In the genomic region with DNA sequence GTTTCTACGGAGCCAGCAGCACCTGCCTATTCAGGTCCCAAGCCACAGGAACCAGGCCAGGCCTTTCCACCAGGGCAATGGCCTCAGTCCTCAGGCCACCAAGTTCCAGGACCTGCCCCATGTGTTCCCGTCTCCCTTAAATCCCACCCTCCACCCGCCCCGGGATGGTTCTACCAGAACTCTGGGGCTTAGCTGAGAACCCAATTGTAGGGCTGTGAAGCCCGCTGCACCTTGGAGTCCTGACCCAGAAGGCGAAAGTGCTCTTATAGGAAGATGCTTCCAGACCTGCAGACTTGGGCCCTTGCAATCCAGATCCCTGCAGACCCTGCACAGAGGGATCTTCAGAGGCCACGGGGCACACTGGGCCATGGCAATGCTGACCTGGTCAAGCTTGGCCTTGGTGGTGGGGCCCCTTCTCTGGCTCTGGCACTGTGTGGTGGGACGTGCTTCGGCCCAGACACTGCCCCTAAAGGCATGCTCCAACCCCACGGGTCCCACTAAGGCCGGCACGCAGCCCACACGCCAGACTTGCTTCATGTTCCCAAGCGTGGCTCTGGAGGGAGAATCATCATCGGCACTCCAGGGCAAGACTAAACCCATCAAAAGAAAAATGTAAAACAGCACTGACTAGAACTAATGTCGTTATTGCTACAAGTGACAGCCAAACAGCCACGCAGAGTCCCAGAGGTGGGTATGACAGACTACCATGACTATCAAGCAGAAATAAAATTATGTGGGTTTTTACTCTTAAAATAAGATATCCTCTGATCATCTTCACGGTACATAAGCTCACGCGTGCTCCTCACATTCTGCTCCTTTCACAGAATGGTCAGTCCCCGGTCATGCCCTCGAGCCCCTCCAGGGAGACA, we compare ENCODE assay signal across 14 cellular contexts. TPM values are rescaled to one million over a fixed set of nuclear protein-coding genes. Genes with fewer than 3 reads are reported as not detected.
DNase-seq lines count a peak whose midpoint lies in the region; ATAC-seq, FAIRE-seq and TF ChIP-seq lines count a peak whose summit lies in the region.
"Had no signal": no experiment of that assay in that cellular context is flagged by ENCODE, and none has a peak within 500 bp of the region (broad histone marks: within the 10 kb centered on the region; RNA-seq: fewer than 3 reads in every experiment).

No MANE protein-coding gene starts in this region.

- WGBS in neuronal stem cell (ENCODE audit: extremely low coverage in 2 of 2, insufficient read length in 2 of 2, insufficient replicate concordance in 1 of 2), 2 donors = no CpG with 5 or more reads among the region's 22 CpGs

- H4K8ac ChIP-seq in neuronal stem cell (ENCODE audit: low read depth, low read length) = no peak overlapping the region

- no peak overlapping the region for H3K14ac ChIP-seq in neuronal stem cell (ENCODE audit: low read length)

- H3K27me3 ChIP-seq in cardiac muscle cell (no peaks in the 10 kb centered on the region), neuronal stem cell (ENCODE audit: control insufficient read depth in 3 of 3, insufficient read depth in 3 of 3, low read depth in 1 of 3, low read length in 3 of 3) (no peaks in the 10 kb centered on the region)

- H3K4me2 ChIP-seq in neuronal stem cell (ENCODE audit: insufficient read depth, low read length, poor library complexity, severe bottlenecking) = no peak overlapping the region

- H3K4me1 ChIP-seq in cardiac muscle cell (ENCODE audit: low read depth) (peaks cover 29% of the 10 kb centered on the region), neuronal stem cell (ENCODE audit: control insufficient read depth in 2 of 2, insufficient read depth in 1 of 2, low read depth in 1 of 2, low read length in 2 of 2) (peaks cover 0 to 4% of the 10 kb centered on the region in 2 donors)

- no peak overlapping the region for H3K4me3 Mint-ChIP-seq in activated CD4-positive, alpha-beta memory T cell treated with anti-CD3 and anti-CD28 coated beads for 36 hours
- H3K4me3 Mint-ChIP-seq: HFFc6 had no signal

- H3K27me3 Mint-ChIP-seq in activated CD4-positive, alpha-beta memory T cell treated with anti-CD3 and anti-CD28 coated beads for 36 hours = no peaks in the 10 kb centered on the region

- H4K91ac ChIP-seq in neuronal stem cell (ENCODE audit: low read depth, low read length, poor library complexity) = no peak overlapping the region

- H3K23ac ChIP-seq in neuronal stem cell (ENCODE audit: low read depth, low read length, poor library complexity) = no peak overlapping the region

- H2BK120ac ChIP-seq in neuronal stem cell (ENCODE audit: low read depth, low read length) = no peak overlapping the region

- peak overlapping the region; percentile 24 for H2BK5ac ChIP-seq in neuronal stem cell (ENCODE audit: low read length)

- CTCF ChIA-PET in activated CD4-positive, alpha-beta memory T cell treated with anti-CD3 and anti-CD28 coated beads for 36 hours (lab: Charles Lee) = interaction anchor here (0.8 to 6.2 kb wide), 5 partner anchors 40 to 144 kb away, joined by 3 to 91 read pairs (median 5); a partner anchor contains a TSS

- TF ChIP-seq CTCF in cardiac muscle cell (IDR thresholded peaks at IDR 0.05; ENCODE audit: low read depth, low read length) = no peak

- H3K27ac ChIP-seq in cardiac muscle cell (peak overlapping the region; percentile 88), neuronal stem cell (replicated peaks; ENCODE audit: low read length) (no peak overlapping the region)
- H3K27ac ChIP-seq: SK-N-MC had no signal

- no peak overlapping the region for H2AFZ ChIP-seq in neuronal stem cell (ENCODE audit: low read length)

- H3K36me3 Mint-ChIP-seq in activated CD4-positive, alpha-beta memory T cell treated with anti-CD3 and anti-CD28 coated beads for 36 hours = peaks cover 14% of the 10 kb centered on the region

- peaks cover 6% of the 10 kb centered on the region for H3K4me1 Mint-ChIP-seq in activated CD4-positive, alpha-beta memory T cell treated with anti-CD3 and anti-CD28 coated beads for 36 hours (ENCODE audit: low read depth)

- H2AK5ac ChIP-seq in neuronal stem cell (ENCODE audit: low read depth, low read length) = peak overlapping the region; percentile 70

- no peak overlapping the region for H3K18ac ChIP-seq in neuronal stem cell (ENCODE audit: low read length)

- H3K79me1 ChIP-seq in neuronal stem cell (ENCODE audit: low read depth, low read length) = no peaks in the 10 kb centered on the region

- H2BK12ac ChIP-seq in neuronal stem cell (ENCODE audit: low read length) = no peak overlapping the region

- FAIRE-seq in RCC 7860 (lab: Jason Lieb, UNC) = no peak
- FAIRE-seq: G401.6, GM12878 had no signal

- POLR2A ChIA-PET in activated CD4-positive, alpha-beta memory T cell treated with anti-CD3 and anti-CD28 coated beads for 36 hours (lab: Charles Lee) = no interaction called here

- H3K9me3 ChIP-seq in cardiac muscle cell (ENCODE audit: low read depth) (no peaks in the 10 kb centered on the region), neuronal stem cell (replicated peaks in 1 of 2; ENCODE audit: control insufficient read depth in 2 of 2, insufficient read depth in 1 of 2, low read depth in 1 of 2, low read length in 2 of 2) (no peaks in the 10 kb centered on the region)

- no peaks in the 10 kb centered on the region for H3K9me3 Mint-ChIP-seq in activated CD4-positive, alpha-beta memory T cell treated with anti-CD3 and anti-CD28 coated beads for 36 hours
- H3K9me3 Mint-ChIP-seq: HFFc6 had no signal

- H3K4me3 ChIP-seq in cardiac muscle cell (no peak overlapping the region), neuronal stem cell (ENCODE audit: low read length in 2 of 2) (peak overlapping the region in 1 of 2 donors; percentile 2)
- H3K4me3 ChIP-seq: GM12878, SK-N-MC had no signal

- peak overlapping the region; percentile 37 for H2BK15ac ChIP-seq in neuronal stem cell (ENCODE audit: low read length)

- no peak overlapping the region for H3K27ac Mint-ChIP-seq in activated CD4-positive, alpha-beta memory T cell treated with anti-CD3 and anti-CD28 coated beads for 36 hours
- H3K27ac Mint-ChIP-seq: HFFc6 had no signal

- H3K36me3 ChIP-seq in cardiac muscle cell (no peaks in the 10 kb centered on the region), neuronal stem cell (replicated peaks in 1 of 2; ENCODE audit: control insufficient read depth in 2 of 2, insufficient read depth in 2 of 2, low read length in 2 of 2) (peaks cover 5 to 48% of the 10 kb centered on the region in 2 donors)

- no peak overlapping the region for H3K4ac ChIP-seq in neuronal stem cell (ENCODE audit: low read length)

- ATAC-seq in esophagus mucosa (peak; percentile 2), GM19324 (IDR thresholded peaks at IDR 0.05; ENCODE audit: low FRiP score, unreplicated experiment) (no peak)

- DNase-seq in cardiac muscle cell (ENCODE audit: low read depth in 1 of 2, low spot score in 1 of 2) = no peak
- DNase-seq in cardiac septum (ENCODE audit: low spot score) = no peak
- no peak for DNase-seq in neuronal stem cell (ENCODE audit: low spot score)
- no peak for DNase-seq in RCC 7860 (ENCODE audit: low spot score)
- no peak for DNase-seq in activated CD4-positive, alpha-beta memory T cell treated with anti-CD3 and anti-CD28 coated beads for 36 hours
- DNase-seq in NOMO-1 (lab: John Stamatoyannopoulos, UW; ENCODE audit: unreplicated experiment in 2 of 2) = no peak
- DNase-seq: HFFc6, KG1, NCI-H146 had no signal

- intact Hi-C loops in cardiac septum (cut with DNase I) = loop anchor here (1.0 to 2.0 kb wide), 2 partner anchors 91 to 142 kb away; no protein-coding TSS in a partner anchor
- intact Hi-C loops in activated CD4-positive, alpha-beta memory T cell treated with anti-CD3 and anti-CD28 coated beads for 36 hours (cut with micrococcal nuclease) = loop anchor here (10.0 kb wide), 1 partner anchor 271 kb away; no protein-coding TSS in a partner anchor

- H3K9ac ChIP-seq in neuronal stem cell (ENCODE audit: low read depth, low read length, poor library complexity) = no peak overlapping the region

RNA-seq across cellular contexts. Expression of a gene that starts 41.3 kb away (rescaled TPM):
- total RNA-seq in cardiac muscle cell = 1.9 and 6.9 TPM in 2 replicates
- 4.2 and 15.8 TPM in 2 replicates for polyA plus RNA-seq in cardiac muscle cell
- total RNA-seq in cardiac septum = 8.9 TPM
- total RNA-seq in esophagus mucosa = 4.7 TPM
- polyA plus RNA-seq in neuronal stem cell (2013, experiment 1 of 2) = 1.7 TPM
- polyA plus RNA-seq in neuronal stem cell (2013, experiment 2 of 2) = 2.6 TPM
- total RNA-seq in activated CD4-positive, alpha-beta memory T cell treated with anti-CD3 and anti-CD28 coated beads for 36 hours = 100 to 1,000 TPM; 107 to 108 TPM

Comparison
In these comparisons a context has a peak if more than half of its experiments do, and no peak if none do; other contexts are left out.
1. RNA of a gene that starts 41.3 kb away (total RNA-seq): 107 to 108 TPM in activated CD4-positive, alpha-beta memory T cell treated with anti-CD3 and anti-CD28 coated beads for 36 hours; 8.9 TPM in cardiac septum (single experiment), 1.9 to 6.9 TPM in cardiac muscle cell and 4.7 TPM in esophagus mucosa (single experiment); every median in the first group is over 10 times any median in the second.